Comparison of ENCODE assay signal across 14 cellular contexts in the genomic region with DNA sequence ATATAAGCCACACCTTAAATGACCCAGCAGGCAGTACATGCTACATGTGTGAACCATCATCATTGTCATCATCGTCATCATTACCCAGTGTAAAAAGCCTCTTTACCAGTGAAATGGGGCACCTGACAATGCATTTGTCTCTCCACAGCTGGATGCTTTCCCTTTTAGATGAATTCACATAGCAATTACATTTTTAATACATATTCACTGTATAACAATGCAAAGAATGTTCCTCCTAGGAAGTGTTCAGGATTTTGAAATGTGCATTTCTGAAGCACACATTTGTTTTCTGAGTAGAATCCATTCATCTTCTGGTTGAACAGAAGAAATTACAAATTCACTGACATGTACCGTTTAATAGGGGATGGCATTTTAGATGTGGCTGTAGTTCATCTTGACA.
DNase-seq lines count a peak whose midpoint lies in the region; ATAC-seq and TF ChIP-seq lines count a peak whose summit lies in the region.
"Had no signal": no experiment of that assay in that cellular context is flagged by ENCODE, and none has a peak within 500 bp of the region (broad histone marks: within the 10 kb centered on the region; RNA-seq: fewer than 3 reads in every experiment).

No MANE protein-coding gene starts in this region.

- DNase-seq in A673 (ENCODE audit: low spot score): peak; percentile 60
- DNase-seq in HS-27A (ENCODE audit: low read depth): peak; percentile 66
- DNase-seq in astrocyte of the spinal cord (ENCODE audit: low read depth, low spot score): peak; percentile 75
- peak; percentile 49 to 80 for DNase-seq in foreskin keratinocyte
- no peak for DNase-seq in GOT3 (lab: John Stamatoyannopoulos, UW)
- DNase-seq in glutamatergic neuron: no peak
- no peak for DNase-seq in Peyer's patch
- DNase-seq: activated CD4-positive, alpha-beta T cell treated with anti-CD3 and anti-CD28 coated beads, Interleukin-2, amount 10 ng/mL, durations not matched to agents 7 days and 5 days; activated T-cell treated with anti-CD3 and anti-CD28 coated beads, Interleukin-2, amount 50 U/mL, for 72 hours; NCI-H2171 treated with DMSO at 0.1 percent for 48 hours; OCI-M1; T-helper 2 cell; transverse colon had no signal

- H3K27ac Mint-ChIP-seq in glutamatergic neuron (ENCODE audit: unreplicated experiment): no peak overlapping the region
- H3K27ac Mint-ChIP-seq: activated CD4-positive, alpha-beta T cell treated with anti-CD3 and anti-CD28 coated beads, Interleukin-2, amount 10 ng/mL, durations not matched to agents 7 days and 5 days; activated T-cell treated with anti-CD3 and anti-CD28 coated beads, Interleukin-2, amount 50 U/mL, for 72 hours had no signal

- no peaks in the 10 kb centered on the region for H3K27me3 Mint-ChIP-seq in glutamatergic neuron (ENCODE audit: unreplicated experiment)

- TF ChIP-seq POLR2A in Peyer's patch (IDR thresholded peaks at IDR 0.05): no peak

- ATAC-seq in foreskin keratinocyte (peak; percentile 75), HG02970 (IDR thresholded peaks at IDR 0.05; ENCODE audit: low FRiP score, unreplicated experiment) (no peak)
- ATAC-seq: activated T-cell treated with anti-CD3 and anti-CD28 coated beads, Interleukin-2, amount 50 U/mL, for 72 hours had no signal

- H3K4me3 ChIP-seq in A673 (ENCODE audit: low read depth, low read length, poor library complexity, severe bottlenecking) (no peak overlapping the region), astrocyte of the spinal cord (ENCODE audit: low read depth, low read length) (no peak overlapping the region), Peyer's patch (no peak overlapping the region)
- H3K4me3 ChIP-seq: transverse colon had no signal

- no peaks in the 10 kb centered on the region for H3K4me1 Mint-ChIP-seq in glutamatergic neuron (ENCODE audit: low read depth, unreplicated experiment)
- H3K4me1 Mint-ChIP-seq: activated CD4-positive, alpha-beta T cell treated with anti-CD3 and anti-CD28 coated beads, Interleukin-2, amount 10 ng/mL, durations not matched to agents 7 days and 5 days had no signal

- H3K27me3 ChIP-seq in A673 (replicated peaks; ENCODE audit: insufficient read depth, low read depth, low read length, poor library complexity) (no peaks in the 10 kb centered on the region), foreskin keratinocyte (no peaks in the 10 kb centered on the region), Peyer's patch (no peaks in the 10 kb centered on the region)
- H3K27me3 ChIP-seq: transverse colon had no signal

- H3K4me1 ChIP-seq in A673 (ENCODE audit: insufficient read depth, low read length, poor library complexity, severe bottlenecking): peaks cover 20% of the 10 kb centered on the region
- peaks cover 31% of the 10 kb centered on the region for H3K4me1 ChIP-seq in foreskin keratinocyte
- H3K4me1 ChIP-seq in Peyer's patch: peaks cover 0 to 38% (median 0%) of the 10 kb centered on the region in 4 donors

- peak overlapping the region; percentile 39 for H3K27ac ChIP-seq in A673 (ENCODE audit: low read depth, low read length, poor library complexity, severe bottlenecking)
- H3K27ac ChIP-seq in foreskin keratinocyte: no peak overlapping the region
- H3K27ac ChIP-seq in Peyer's patch: no peak overlapping the region
- H3K27ac ChIP-seq: transverse colon had no signal

- POLR2A ChIA-PET in A673 (lab: Charles Lee; ENCODE audit: low non-redundant PET): no interaction called here

- H3K9me3 ChIP-seq in A673 (ENCODE audit: low read depth, low read length, poor library complexity, severe bottlenecking) (no peaks in the 10 kb centered on the region), Peyer's patch (no peaks in the 10 kb centered on the region)
- H3K9me3 ChIP-seq: transverse colon had no signal

- no TSS peak for BruUV-seq in A673 (replicated peaks; lab: Mats Ljungman, UMichigan)

- H3K4me3 Mint-ChIP-seq in glutamatergic neuron (ENCODE audit: unreplicated experiment): no peak overlapping the region
- H3K4me3 Mint-ChIP-seq: activated CD4-positive, alpha-beta T cell treated with anti-CD3 and anti-CD28 coated beads, Interleukin-2, amount 10 ng/mL, durations not matched to agents 7 days and 5 days; activated T-cell treated with anti-CD3 and anti-CD28 coated beads, Interleukin-2, amount 50 U/mL, for 72 hours had no signal

- in situ Hi-C loops in astrocyte of the spinal cord (cut with HindIII; ENCODE audit: low sequenced_read_pairs): no loop called here

- H3K9me3 Mint-ChIP-seq in glutamatergic neuron (ENCODE audit: unreplicated experiment): no peaks in the 10 kb centered on the region
- H3K9me3 Mint-ChIP-seq: activated CD4-positive, alpha-beta T cell treated with anti-CD3 and anti-CD28 coated beads, Interleukin-2, amount 10 ng/mL, durations not matched to agents 7 days and 5 days; activated T-cell treated with anti-CD3 and anti-CD28 coated beads, Interleukin-2, amount 50 U/mL, for 72 hours had no signal

- intact Hi-C loops in A673 (cut with micrococcal nuclease; ENCODE audit: unreplicated experiment): no loop called here

- no peaks in the 10 kb centered on the region for H3K36me3 ChIP-seq in A673 (ENCODE audit: insufficient read depth, low read length, poor library complexity, severe bottlenecking)
- H3K36me3 ChIP-seq in Peyer's patch: no peaks in the 10 kb centered on the region

- TF ChIP-seq CTCF in A673 (conservative IDR thresholded peaks at IDR 0.05; ENCODE audit: low read depth, low read length) (no peak), astrocyte of the spinal cord (IDR thresholded peaks at IDR 0.05; ENCODE audit: low read depth, low read length) (no peak), foreskin keratinocyte (conservative IDR thresholded peaks at IDR 0.05) (no peak), glutamatergic neuron (IDR thresholded peaks at IDR 0.05; ENCODE audit: partially characterized antibody, unreplicated experiment) (no peak), Peyer's patch (IDR thresholded peaks at IDR 0.05) (no peak)

- CTCF ChIA-PET in A673 (lab: Charles Lee): no interaction called here

- no peaks in the 10 kb centered on the region for H3K36me3 Mint-ChIP-seq in glutamatergic neuron (ENCODE audit: unreplicated experiment)

Comparison
In these comparisons a context has a peak if more than half of its experiments do, and no peak if none do; other contexts are left out.
1. DNase-seq: peak in A673 (single experiment), HS-27A (single experiment), astrocyte of the spinal cord (single experiment) and foreskin keratinocyte (2 of 2); none in GOT3 (single experiment), glutamatergic neuron (single experiment) and Peyer's patch (0 of 3).